21 cellular contexts compared by ENCODE assay signal in genomic region chr7:28996836-28997235, GRCh38. TPM values are rescaled to one million over a fixed set of nuclear protein-coding genes. Genes with fewer than 3 reads are reported as not detected.
DNase-seq lines count a peak whose midpoint lies in the region; ATAC-seq, FAIRE-seq and TF ChIP-seq lines count a peak whose summit lies in the region.
"Had no signal": no experiment of that assay in that cellular context is flagged by ENCODE, and none has a peak within 500 bp of the region (broad histone marks: within the 10 kb centered on the region; RNA-seq: fewer than 3 reads in every experiment).

No MANE protein-coding gene starts in this region.

- H3K4me1 Mint-ChIP-seq in mesothelial cell of epicardium: peaks cover 11% of the 10 kb centered on the region

- H3K36me3 Mint-ChIP-seq in mesothelial cell of epicardium: no peaks in the 10 kb centered on the region

- H3K27me3 Mint-ChIP-seq in mesothelial cell of epicardium (ENCODE audit: low read depth): no peaks in the 10 kb centered on the region

- peak; percentile 74 for FAIRE-seq in urothelium cell line (lab: Jason Lieb, UNC)
- FAIRE-seq: A204.1, GM12891 had no signal

- TF ChIP-seq CTCF in cardiac fibroblast (IDR thresholded peaks at IDR 0.05; ENCODE audit: low read depth, low read length): no peak
- TF ChIP-seq CTCF in mesothelial cell of epicardium (IDR thresholded peaks at IDR 0.05; ENCODE audit: unreplicated experiment): no peak
- TF ChIP-seq CTCF in tibial nerve (IDR thresholded peaks at IDR 0.05): no peak

- ATAC-seq in left cardiac atrium: peak; percentile 28 to 45
- ATAC-seq in Right ventricle myocardium inferior: no peak
- peak; percentile 30 for ATAC-seq in left lobe of liver
- no peak for ATAC-seq in GM21529 (IDR thresholded peaks at IDR 0.05; ENCODE audit: unreplicated experiment)
- ATAC-seq: HCT116 had no signal

- H3K9me3 ChIP-seq in tibial nerve: no peaks in the 10 kb centered on the region
- H3K9me3 ChIP-seq: Peyer's patch, SJCRH30 had no signal

- no peak overlapping the region for H3K27ac ChIP-seq in tibial nerve
- H3K27ac ChIP-seq: C4-2B, Peyer's patch, SJCRH30 had no signal

- no peak overlapping the region for H3K27ac Mint-ChIP-seq in mesothelial cell of epicardium

- H3K4me3 ChIP-seq in cardiac fibroblast (replicated peaks in 1 of 2; ENCODE audit: low read depth in 2 of 2, low read length in 2 of 2) (no peak overlapping the region), tibial nerve (no peak overlapping the region)
- H3K4me3 ChIP-seq: Peyer's patch, SJCRH30 had no signal

- no peak for DNase-seq in left cardiac atrium
- DNase-seq in Right ventricle myocardium inferior (ENCODE audit: missing footprints): no peak
- peak; percentile 18 to 41 for DNase-seq in cardiac fibroblast (ENCODE audit: low read depth in 2 of 2)
- DNase-seq in left lobe of liver (ENCODE audit: low spot score): no peak
- DNase-seq in urothelium cell line (ENCODE audit: low spot score): no peak
- no peak for DNase-seq in mesothelial cell of epicardium (ENCODE audit: low spot score in 2 of 2, unreplicated experiment in 2 of 2)
- no peak for DNase-seq in tibial nerve (ENCODE audit: low spot score in 2 of 2)
- DNase-seq: COR-L47, NCI-H1417, NCI-H1930, NCI-H2171, NCI-H446 treated with DMSO at 0.1 percent for 48 hours, NCI-H82, Peyer's patch, SJCRH30 had no signal

- peaks cover 0 to 23% (median 0%) of the 10 kb centered on the region in 4 donors for H3K4me1 ChIP-seq in tibial nerve
- H3K4me1 ChIP-seq: Peyer's patch, SJCRH30 had no signal

- TF ChIP-seq EP300 in tibial nerve (IDR thresholded peaks at IDR 0.05): no peak

- H3K36me3 ChIP-seq in tibial nerve: no peaks in the 10 kb centered on the region
- H3K36me3 ChIP-seq: Peyer's patch, SJCRH30 had no signal

- H3K4me3 Mint-ChIP-seq in mesothelial cell of epicardium: no peak overlapping the region

- H3K9me3 Mint-ChIP-seq in mesothelial cell of epicardium: no peaks in the 10 kb centered on the region

- 69 to 72% methylated on average over 6 of the region's 6 CpGs for WGBS in tibial nerve, 2 donors

- no peaks in the 10 kb centered on the region for H3K27me3 ChIP-seq in tibial nerve
- H3K27me3 ChIP-seq: Peyer's patch, SJCRH30 had no signal

- no peak for TF ChIP-seq POLR2A in tibial nerve (IDR thresholded peaks at IDR 0.05)

- intact Hi-C loops in left cardiac atrium (cut with DNase I): no loop called here
- intact Hi-C loops in Right ventricle myocardium inferior (cut with DNase I): loop anchor here (5.0 kb wide), 1 partner anchor 35 kb away; no protein-coding TSS in a partner anchor

RNA-seq across cellular contexts. Expression of gene TRIL, which starts 38.7 kb away (rescaled TPM):
- total RNA-seq in left cardiac atrium: 1 to 10 TPM; 3.9 to 6.0 TPM
- total RNA-seq in Right ventricle myocardium inferior: 2.3 TPM
- total RNA-seq in left lobe of liver: 0.18 TPM
- total RNA-seq in mesothelial cell of epicardium: 11.9 to 14.2 TPM (median 13.4 TPM) in 3 replicates
- 1 to 10 TPM; 1.2 to 2.8 (median 2.4) TPM for total RNA-seq in tibial nerve
- total RNA-seq: G401 had no signal

Comparison
In these comparisons a context has a peak if more than half of its experiments do, and no peak if none do; other contexts are left out.
1. ATAC-seq: peak in left cardiac atrium (2 of 2) and left lobe of liver (single experiment); none in Right ventricle myocardium inferior (single experiment) and GM21529 (single experiment).
2. DNase-seq: peak in cardiac fibroblast (2 of 2); none in left cardiac atrium (single experiment), Right ventricle myocardium inferior (single experiment), left lobe of liver (single experiment), urothelium cell line (single experiment), mesothelial cell of epicardium (0 of 2) and tibial nerve (0 of 2).